In the genomic region with DNA sequence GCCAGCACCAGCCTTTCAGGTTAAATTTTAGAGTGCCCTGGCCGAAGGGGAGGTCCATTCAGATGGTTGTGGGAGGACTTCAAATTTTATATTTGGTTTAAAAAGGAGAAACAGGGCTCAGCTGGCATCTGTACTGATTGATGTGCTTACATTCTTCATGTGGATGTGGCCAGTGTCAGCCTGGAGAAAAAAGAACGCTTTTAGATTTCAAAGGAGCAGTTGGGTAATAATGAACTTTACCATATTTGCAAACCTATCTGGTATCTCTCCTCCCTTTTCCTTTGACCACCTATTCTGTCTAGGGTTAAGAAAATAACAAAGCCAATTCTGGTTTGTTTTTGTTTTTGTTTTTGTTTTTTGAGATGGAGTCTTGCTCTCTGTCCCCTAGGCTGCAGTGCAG, we compare ENCODE assay signal across 17 cellular contexts.
"Had no signal": no experiment of that assay in that cellular context is flagged by ENCODE, and none has a peak within 500 bp of the region (broad histone marks: within the 10 kb centered on the region; RNA-seq: fewer than 3 reads in every experiment).

No MANE protein-coding gene starts in this region.

- H3K9me3 ChIP-seq: heart right ventricle, mucosa of descending colon, suprapubic skin, thyroid gland, upper lobe of left lung, uterus had no signal

- H3K4me3 Mint-ChIP-seq: naive thymus-derived CD8-positive, alpha-beta T cell had no signal

- ATAC-seq: esophagus mucosa; mucosa of descending colon; naive thymus-derived CD8-positive, alpha-beta T cell; stimulated activated naive CD8-positive, alpha-beta T cell treated with anti-CD3 and anti-CD28 coated beads, Interleukin-15, Interleukin-2, amounts not matched to agents 100 U/mL and 50 U/mL, for 24 hours had no signal

- H3K4me3 ChIP-seq: dorsolateral prefrontal cortex, heart right ventricle, mucosa of descending colon, smooth muscle cell, suprapubic skin, thyroid gland, upper lobe of left lung, uterus had no signal

- H3K27ac ChIP-seq: heart right ventricle, suprapubic skin, thyroid gland, upper lobe of left lung, uterus had no signal

- H3K36me3 ChIP-seq: uterus had no signal

- DNase-seq: cortex of kidney; dorsolateral prefrontal cortex; effector CD8-positive, alpha-beta T cell; heart right ventricle; kidney glomerular epithelial cell; mucosa of descending colon; naive thymus-derived CD8-positive, alpha-beta T cell; posterior cingulate gyrus; right cardiac atrium; stimulated activated CD4-positive, alpha-beta T cell treated with anti-CD3 and anti-CD28 coated beads, Interleukin-2, amount 100 ng/mL, for 48 hours; stimulated activated naive CD8-positive, alpha-beta T cell treated with anti-CD3 and anti-CD28 coated beads, Interleukin-15, Interleukin-2, amounts not matched to agents 100 U/mL and 50 U/mL, for 24 hours; thyroid gland; upper lobe of left lung; uterus had no signal

- H3K9me3 Mint-ChIP-seq: naive thymus-derived CD8-positive, alpha-beta T cell had no signal

- H3K27me3 Mint-ChIP-seq: naive thymus-derived CD8-positive, alpha-beta T cell had no signal

- H3K27me3 ChIP-seq: dorsolateral prefrontal cortex, heart right ventricle, suprapubic skin, thyroid gland, upper lobe of left lung, uterus had no signal

- H3K4me1 ChIP-seq: suprapubic skin, thyroid gland had no signal
